In the genomic region with DNA sequence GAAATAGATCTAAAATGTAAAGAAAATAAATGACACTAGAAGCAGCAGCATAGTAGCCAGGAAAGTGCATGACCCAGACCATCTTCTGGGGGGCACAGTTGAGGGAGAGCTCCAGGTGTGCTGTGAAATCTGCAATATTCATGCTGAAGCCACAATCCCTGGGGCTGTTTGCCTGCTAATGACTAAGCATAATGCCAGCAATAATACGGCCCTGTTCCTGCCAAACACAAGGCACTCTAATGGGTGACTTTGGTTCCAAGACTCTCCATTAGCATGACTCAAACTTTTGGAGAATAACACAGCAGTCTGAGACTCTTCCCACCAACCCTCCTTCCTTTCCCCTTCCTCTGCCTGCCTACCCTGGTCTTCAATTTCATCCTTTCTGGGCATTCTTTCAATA, we compare ENCODE assay signal across 15 cellular contexts.
A peak's percentile ranks its signal among the peaks of the same experiment; 100 is the strongest.
DNase-seq lines count a peak whose midpoint lies in the region; ATAC-seq and TF ChIP-seq lines count a peak whose summit lies in the region.
"Had no signal": no experiment of that assay in that cellular context is flagged by ENCODE, and none has a peak within 500 bp of the region (broad histone marks: within the 10 kb centered on the region; RNA-seq: fewer than 3 reads in every experiment).

No MANE protein-coding gene starts in this region.

- DNase-seq in DMS 273 (lab: John Stamatoyannopoulos, UW; ENCODE audit: unreplicated experiment) (peak; percentile 3), DMS 273 treated with DMSO at 0.1 percent for 48 hours (lab: John Stamatoyannopoulos, UW) (no peak), NCI-H146 treated with DMSO at 0.1 percent for 48 hours (lab: John Stamatoyannopoulos, UW; ENCODE audit: unreplicated experiment) (peak; percentile 21), astrocyte of the spinal cord (ENCODE audit: low read depth, low spot score) (peak; percentile 75), renal cortical epithelial cell (ENCODE audit: low read depth) (peak; percentile 81), LoVo (ENCODE audit: low spot score) (no peak), left cardiac atrium (no peak), hippocampal formation (lab: John Stamatoyannopoulos, UW) (no peak)
- DNase-seq: activated CD4-positive, alpha-beta T cell treated with anti-CD3 and anti-CD28 coated beads, Interleukin-2, amount 10 ng/mL, durations not matched to agents 24 days and 14 days; effector memory CD4-positive, alpha-beta T cell; heart left ventricle; left ventricle myocardium superior; NCI-H774; thyroid gland had no signal

- no peak overlapping the region for H3K4me3 ChIP-seq in astrocyte of the spinal cord (ENCODE audit: low read depth, low read length)
- H3K4me3 ChIP-seq: heart left ventricle, thyroid gland had no signal

- in situ Hi-C loops in astrocyte of the spinal cord (cut with HindIII; ENCODE audit: low sequenced_read_pairs), result no loop called here

- TF ChIP-seq CTCF in astrocyte of the spinal cord (IDR thresholded peaks at IDR 0.05; ENCODE audit: low read depth, low read length), result no peak

- intact Hi-C loops in left cardiac atrium (cut with DNase I), result loop anchor here in 1 of 2 donors (10.0 kb wide), 1 partner anchor 535 kb away; no protein-coding TSS in a partner anchor

- no peak for ATAC-seq in left cardiac atrium
- ATAC-seq: activated T-helper 17 cell treated with anti-CD3 and anti-CD28 coated beads, Interleukin-2, amount 50 U/mL, for 72 hours; heart left ventricle; left ventricle myocardium superior had no signal

Comparison
In these comparisons a context has a peak if more than half of its experiments do, and no peak if none do; other contexts are left out.
1. DNase-seq: peak in DMS 273 (single experiment), NCI-H146 treated with DMSO at 0.1 percent for 48 hours (single experiment), astrocyte of the spinal cord (single experiment) and renal cortical epithelial cell (single experiment); none in DMS 273 treated with DMSO at 0.1 percent for 48 hours (single experiment), LoVo (single experiment), left cardiac atrium (single experiment) and hippocampal formation (0 of 2).